28 cellular contexts compared by ENCODE assay signal in the genomic region with DNA sequence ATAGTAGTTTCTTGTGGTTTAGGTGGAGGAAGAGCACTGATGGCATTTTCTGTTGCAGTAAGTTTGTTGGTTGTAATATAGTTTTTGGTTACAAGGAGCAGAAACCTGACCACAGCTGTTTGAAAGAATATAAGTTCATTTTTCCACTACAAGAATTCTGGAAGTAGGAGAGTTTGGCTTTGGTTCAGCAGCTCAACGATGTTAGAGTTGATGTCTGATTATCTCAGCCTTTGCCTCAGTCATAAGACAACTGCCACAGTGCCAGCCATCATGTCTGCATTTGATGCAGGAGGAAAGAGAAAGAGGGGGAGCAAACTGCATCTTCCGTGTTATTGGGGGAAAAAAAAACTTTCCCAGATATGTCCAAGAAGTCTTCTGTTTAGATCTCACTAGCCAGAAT.
"Had no signal": no experiment of that assay in that cellular context is flagged by ENCODE, and none has a peak within 500 bp of the region (broad histone marks: within the 10 kb centered on the region; RNA-seq: fewer than 3 reads in every experiment).

No MANE protein-coding gene starts in this region.

- H3K4me1 ChIP-seq: gastroesophageal sphincter, heart left ventricle, lower lobe of right lung, right lobe of liver, uterus had no signal

- H3K36me3 Mint-ChIP-seq: activated naive CD8-positive, alpha-beta T cell treated with anti-CD3 and anti-CD28 coated beads for 36 hours; naive B cell; stimulated activated naive B cell treated with anti-CD40 and anti-IgM and Interleukin-4, amounts not matched to agents 10 μg/mL and 1 μg/mL and 100 μg/mL, for 72 hours had no signal

- H3K27ac Mint-ChIP-seq: activated B cell treated with CpG ODN at 0.5 μM for 24 hours; activated CD4-positive, alpha-beta T cell treated with anti-CD3 and anti-CD28 coated beads for 36 hours; activated naive CD8-positive, alpha-beta T cell treated with anti-CD3 and anti-CD28 coated beads for 36 hours; dendritic cell treated with granulocyte-macrophage colony-stimulating factor and Interleukin-4, amounts not matched to agents 40 ng/mL and 50 ng/mL, for 4 days; naive B cell; stimulated activated naive B cell treated with anti-CD40 and anti-IgM and Interleukin-4, amounts not matched to agents 10 μg/mL and 1 μg/mL and 100 μg/mL, for 72 hours; T-helper 1 cell treated with Interleukin-12 subunit alpha and Interleukin-12 subunit beta and Interleukin-4 antibody, amounts not matched to agents 30 μg/mL and 1 μg/mL, for 36 hours had no signal

- DNase-seq: activated B cell treated with CpG ODN at 0.5 μM for 24 hours; activated CD4-positive, alpha-beta T cell treated with anti-CD3 and anti-CD28 coated beads for 36 hours; activated CD4-positive, alpha-beta T cell treated with anti-CD3 and anti-CD28 coated beads, Interleukin-2, amount 50 U/mL, for 4 hours; activated CD8-positive, alpha-beta memory T cell treated with anti-CD3 and anti-CD28 coated beads for 24 hours; activated CD8-positive, alpha-beta memory T cell treated with anti-CD3 and anti-CD28 coated beads, Interleukin-2, amount 50 U/mL, for 48 hours; activated naive CD4-positive, alpha-beta T cell treated with Interleukin-2 at 50 U/mL for 16 hours; activated naive CD8-positive, alpha-beta T cell treated with anti-CD3 and anti-CD28 coated beads for 36 hours; activated T-cell treated with anti-CD3 and anti-CD28 coated beads, Interleukin-2, amount 50 U/mL, for 4 hours; effector CD4-positive, alpha-beta T cell; erythroblast; heart left ventricle; lower lobe of right lung; mesendoderm; mucosa of descending colon; naive B cell; occipital lobe; right lobe of liver; small intestine; stimulated activated CD4-positive, alpha-beta T cell treated with anti-CD3 and anti-CD28 coated beads, Interleukin-2, amount 100 ng/mL, for 48 hours; stimulated activated CD8-positive, alpha-beta memory T cell treated with anti-CD3 and anti-CD28 coated beads, Interleukin-4, amount 100 ng/mL, for 48 hours; stimulated activated naive B cell treated with anti-CD40 and anti-IgM and Interleukin-4, amounts not matched to agents 10 μg/mL and 1 μg/mL and 100 μg/mL, for 72 hours; T1000; transverse colon; uterus had no signal

- H3K4me1 Mint-ChIP-seq: activated B cell treated with CpG ODN at 0.5 μM for 24 hours; activated CD4-positive, alpha-beta T cell treated with anti-CD3 and anti-CD28 coated beads for 36 hours; activated naive CD8-positive, alpha-beta T cell treated with anti-CD3 and anti-CD28 coated beads for 36 hours; naive B cell; stimulated activated naive B cell treated with anti-CD40 and anti-IgM and Interleukin-4, amounts not matched to agents 10 μg/mL and 1 μg/mL and 100 μg/mL, for 72 hours had no signal

- H3K9me3 Mint-ChIP-seq: activated B cell treated with CpG ODN at 0.5 μM for 24 hours; activated naive CD8-positive, alpha-beta T cell treated with anti-CD3 and anti-CD28 coated beads for 36 hours; activated T-cell treated with anti-CD3 and anti-CD28 coated beads, Interleukin-2, amount 50 U/mL, for 4 hours; dendritic cell treated with granulocyte-macrophage colony-stimulating factor and Interleukin-4, amounts not matched to agents 40 ng/mL and 50 ng/mL, for 4 days; neural crest cell; T-helper 1 cell treated with Interleukin-12 subunit alpha and Interleukin-12 subunit beta and Interleukin-4 antibody, amounts not matched to agents 30 μg/mL and 1 μg/mL, for 36 hours had no signal

- H3K4me3 ChIP-seq: gastroesophageal sphincter, heart left ventricle, lower lobe of right lung, mucosa of descending colon, right lobe of liver, transverse colon, uterus had no signal

- H3K27me3 ChIP-seq: gastroesophageal sphincter, right lobe of liver, transverse colon, uterus had no signal

- H3K36me3 ChIP-seq: gastroesophageal sphincter, heart left ventricle, lower lobe of right lung, right lobe of liver, transverse colon, uterus had no signal

- H3K27ac ChIP-seq: gastroesophageal sphincter, heart left ventricle, lower lobe of right lung, right lobe of liver, transverse colon, uterus had no signal

- H3K27me3 Mint-ChIP-seq: activated B cell treated with CpG ODN at 0.5 μM for 24 hours; activated naive CD8-positive, alpha-beta T cell treated with anti-CD3 and anti-CD28 coated beads for 36 hours had no signal

- H3K4me3 Mint-ChIP-seq: activated B cell treated with CpG ODN at 0.5 μM for 24 hours; activated CD4-positive, alpha-beta T cell treated with anti-CD3 and anti-CD28 coated beads for 36 hours; activated naive CD8-positive, alpha-beta T cell treated with anti-CD3 and anti-CD28 coated beads for 36 hours; activated T-cell treated with anti-CD3 and anti-CD28 coated beads, Interleukin-2, amount 50 U/mL, for 4 hours; dendritic cell treated with granulocyte-macrophage colony-stimulating factor and Interleukin-4, amounts not matched to agents 40 ng/mL and 50 ng/mL, for 4 days; naive B cell; neural crest cell; stimulated activated naive B cell treated with anti-CD40 and anti-IgM and Interleukin-4, amounts not matched to agents 10 μg/mL and 1 μg/mL and 100 μg/mL, for 72 hours; T-helper 1 cell treated with Interleukin-12 subunit alpha and Interleukin-12 subunit beta and Interleukin-4 antibody, amounts not matched to agents 30 μg/mL and 1 μg/mL, for 36 hours had no signal

- H3K9me3 ChIP-seq: gastroesophageal sphincter, lower lobe of right lung, mucosa of descending colon, right lobe of liver, transverse colon, uterus had no signal

- ATAC-seq: activated CD4-positive, alpha-beta T cell treated with anti-CD3 and anti-CD28 coated beads for 36 hours; activated T-cell treated with anti-CD3 and anti-CD28 coated beads, Interleukin-2, amount 50 U/mL, for 4 hours; gastroesophageal sphincter; heart left ventricle; lower lobe of right lung; mucosa of descending colon; right lobe of liver; stimulated activated naive B cell treated with anti-CD40 and anti-IgM and Interleukin-4, amounts not matched to agents 10 μg/mL and 1 μg/mL and 100 μg/mL, for 72 hours had no signal
